Comparison of ENCODE assay signal across 1 cellular context in the genomic region with DNA sequence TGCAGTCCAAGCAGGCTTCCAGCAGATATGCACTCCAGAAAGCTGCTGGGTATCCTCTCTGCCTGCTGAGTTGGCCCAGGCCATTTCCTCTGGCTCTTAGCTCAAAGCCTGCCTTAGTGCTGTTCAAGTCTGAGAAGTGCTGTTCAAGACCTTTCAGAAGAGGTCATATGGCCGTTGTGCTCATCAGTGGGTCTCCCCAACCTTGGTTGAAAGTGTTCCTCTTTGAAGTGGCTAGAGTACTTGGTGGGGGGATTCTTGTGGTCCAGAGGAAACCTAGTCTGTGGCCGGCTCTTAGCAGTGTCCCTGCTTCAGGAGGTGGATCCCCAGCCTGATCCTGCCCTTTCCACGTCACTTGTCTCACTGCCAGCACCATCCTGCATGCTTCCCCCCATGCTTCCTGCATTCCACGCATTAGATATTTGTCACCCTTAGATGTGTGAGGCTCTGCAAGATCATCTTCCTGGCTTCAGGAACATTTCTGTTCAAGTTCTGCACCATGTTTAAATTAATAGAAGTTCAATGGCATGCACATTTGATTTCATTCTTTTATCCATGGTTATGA.
TF ChIP-seq lines count a peak whose summit lies in the region.

No MANE protein-coding gene starts in this region.

TF ChIP-seq in GM12878, 131 proteins besides CTCF, POLR2A, EP300 and RAD21 (continued from another document):
- TF ChIP-seq, protein P1, sequence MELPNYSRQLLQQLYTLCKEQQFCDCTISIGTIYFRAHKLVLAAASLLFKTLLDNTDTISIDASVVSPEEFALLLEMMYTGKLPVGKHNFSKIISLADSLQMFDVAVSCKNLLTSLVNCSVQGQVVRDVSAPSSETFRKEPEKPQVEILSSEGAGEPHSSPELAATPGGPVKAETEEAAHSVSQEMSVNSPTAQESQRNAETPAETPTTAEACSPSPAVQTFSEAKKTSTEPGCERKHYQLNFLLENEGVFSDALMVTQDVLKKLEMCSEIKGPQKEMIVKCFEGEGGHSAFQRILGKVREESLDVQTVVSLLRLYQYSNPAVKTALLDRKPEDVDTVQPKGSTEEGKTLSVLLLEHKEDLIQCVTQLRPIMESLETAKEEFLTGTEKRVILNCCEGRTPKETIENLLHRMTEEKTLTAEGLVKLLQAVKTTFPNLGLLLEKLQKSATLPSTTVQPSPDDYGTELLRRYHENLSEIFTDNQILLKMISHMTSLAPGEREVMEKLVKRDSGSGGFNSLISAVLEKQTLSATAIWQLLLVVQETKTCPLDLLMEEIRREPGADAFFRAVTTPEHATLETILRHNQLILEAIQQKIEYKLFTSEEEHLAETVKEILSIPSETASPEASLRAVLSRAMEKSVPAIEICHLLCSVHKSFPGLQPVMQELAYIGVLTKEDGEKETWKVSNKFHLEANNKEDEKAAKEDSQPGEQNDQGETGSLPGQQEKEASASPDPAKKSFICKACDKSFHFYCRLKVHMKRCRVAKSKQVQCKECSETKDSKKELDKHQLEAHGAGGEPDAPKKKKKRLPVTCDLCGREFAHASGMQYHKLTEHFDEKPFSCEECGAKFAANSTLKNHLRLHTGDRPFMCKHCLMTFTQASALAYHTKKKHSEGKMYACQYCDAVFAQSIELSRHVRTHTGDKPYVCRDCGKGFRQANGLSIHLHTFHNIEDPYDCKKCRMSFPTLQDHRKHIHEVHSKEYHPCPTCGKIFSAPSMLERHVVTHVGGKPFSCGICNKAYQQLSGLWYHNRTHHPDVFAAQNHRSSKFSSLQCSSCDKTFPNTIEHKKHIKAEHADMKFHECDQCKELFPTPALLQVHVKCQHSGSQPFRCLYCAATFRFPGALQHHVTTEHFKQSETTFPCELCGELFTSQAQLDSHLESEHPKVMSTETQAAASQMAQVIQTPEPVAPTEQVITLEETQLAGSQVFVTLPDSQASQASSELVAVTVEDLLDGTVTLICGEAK (IDR thresholded peaks at IDR 0.05; ENCODE audit: borderline replicate concordance) = no peak
- no peak for TF ChIP-seq BMI1 (IDR thresholded peaks at IDR 0.05; ENCODE audit: borderline replicate concordance)
- 0 out of 2 replicates have a peak, but pooled peaks have one; percentile 36 for TF ChIP-seq TBL1XR1 (IDR thresholded peaks at IDR 0.05; ENCODE audit: low read depth, low read length)
- TF ChIP-seq CBFB (IDR thresholded peaks at IDR 0.05; ENCODE audit: low read depth) = 0 out of 2 replicates have a peak, but pooled peaks have one; percentile 31
- no peak for TF ChIP-seq TAF1 (IDR thresholded peaks at IDR 0.05; ENCODE audit: borderline replicate concordance, low read depth, low read length)
- TF ChIP-seq YY1 (IDR thresholded peaks at IDR 0.05; ENCODE audit: low read depth, low read length) = no peak
- peak; percentile 95 for TF ChIP-seq RUNX3 (IDR thresholded peaks at IDR 0.05; ENCODE audit: low read length)
- no peak for TF ChIP-seq POU2F2 (IDR thresholded peaks at IDR 0.05; ENCODE audit: borderline replicate concordance, low read depth, low read length)
- TF ChIP-seq MTA2 (IDR thresholded peaks at IDR 0.05; ENCODE audit: low read depth) = no peak
- TF ChIP-seq IRF4 (IDR thresholded peaks at IDR 0.05; ENCODE audit: low read depth, low read length) = no peak
- peak; percentile 97 for TF ChIP-seq TCF7 (IDR thresholded peaks at IDR 0.05; ENCODE audit: borderline replicate concordance)
- 0 out of 2 replicates have a peak, but pooled peaks have one; percentile 43 for TF ChIP-seq PAX5 (IDR thresholded peaks at IDR 0.05; ENCODE audit: borderline replicate concordance, low read depth, low read length)
- TF ChIP-seq MLLT1 (IDR thresholded peaks at IDR 0.05) = no peak
- TF ChIP-seq, protein P2, sequence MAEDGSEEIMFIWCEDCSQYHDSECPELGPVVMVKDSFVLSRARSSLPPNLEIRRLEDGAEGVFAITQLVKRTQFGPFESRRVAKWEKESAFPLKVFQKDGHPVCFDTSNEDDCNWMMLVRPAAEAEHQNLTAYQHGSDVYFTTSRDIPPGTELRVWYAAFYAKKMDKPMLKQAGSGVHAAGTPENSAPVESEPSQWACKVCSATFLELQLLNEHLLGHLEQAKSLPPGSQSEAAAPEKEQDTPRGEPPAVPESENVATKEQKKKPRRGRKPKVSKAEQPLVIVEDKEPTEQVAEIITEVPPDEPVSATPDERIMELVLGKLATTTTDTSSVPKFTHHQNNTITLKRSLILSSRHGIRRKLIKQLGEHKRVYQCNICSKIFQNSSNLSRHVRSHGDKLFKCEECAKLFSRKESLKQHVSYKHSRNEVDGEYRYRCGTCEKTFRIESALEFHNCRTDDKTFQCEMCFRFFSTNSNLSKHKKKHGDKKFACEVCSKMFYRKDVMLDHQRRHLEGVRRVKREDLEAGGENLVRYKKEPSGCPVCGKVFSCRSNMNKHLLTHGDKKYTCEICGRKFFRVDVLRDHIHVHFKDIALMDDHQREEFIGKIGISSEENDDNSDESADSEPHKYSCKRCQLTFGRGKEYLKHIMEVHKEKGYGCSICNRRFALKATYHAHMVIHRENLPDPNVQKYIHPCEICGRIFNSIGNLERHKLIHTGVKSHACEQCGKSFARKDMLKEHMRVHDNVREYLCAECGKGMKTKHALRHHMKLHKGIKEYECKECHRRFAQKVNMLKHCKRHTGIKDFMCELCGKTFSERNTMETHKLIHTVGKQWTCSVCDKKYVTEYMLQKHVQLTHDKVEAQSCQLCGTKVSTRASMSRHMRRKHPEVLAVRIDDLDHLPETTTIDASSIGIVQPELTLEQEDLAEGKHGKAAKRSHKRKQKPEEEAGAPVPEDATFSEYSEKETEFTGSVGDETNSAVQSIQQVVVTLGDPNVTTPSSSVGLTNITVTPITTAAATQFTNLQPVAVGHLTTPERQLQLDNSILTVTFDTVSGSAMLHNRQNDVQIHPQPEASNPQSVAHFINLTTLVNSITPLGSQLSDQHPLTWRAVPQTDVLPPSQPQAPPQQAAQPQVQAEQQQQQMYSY (CRISPR knock-in tag; IDR thresholded peaks at IDR 0.05) = no peak
- no peak for TF ChIP-seq HDGF (IDR thresholded peaks at IDR 0.05)
- no peak for TF ChIP-seq DPF2 (IDR thresholded peaks at IDR 0.05)
- TF ChIP-seq NR2C2 (IDR thresholded peaks at IDR 0.05; ENCODE audit: borderline replicate concordance, control insufficient read depth, insufficient read length, low read depth) = no peak
- no peak for TF ChIP-seq ZNF592 (IDR thresholded peaks at IDR 0.05)
